In the genomic region with DNA sequence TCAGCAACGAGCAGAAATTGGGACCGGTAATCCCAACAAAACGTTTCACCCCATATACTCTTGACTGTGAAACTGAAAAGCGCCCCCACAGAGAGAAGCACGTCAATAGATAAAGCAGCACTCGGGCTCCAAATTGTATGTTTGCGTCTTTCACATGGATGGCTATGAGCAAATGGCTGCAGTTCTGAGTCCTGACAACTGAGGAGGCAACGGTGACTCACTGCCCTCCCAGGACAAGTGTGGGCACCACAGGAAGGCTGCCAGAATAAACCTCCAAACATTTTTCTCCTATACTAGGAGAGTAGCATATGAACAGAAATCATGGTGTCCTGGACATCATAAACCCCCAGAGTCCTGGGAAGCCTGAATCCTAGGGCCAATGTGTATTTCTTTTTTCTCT, we compare ENCODE assay signal across 9 cellular contexts. TPM values are rescaled to one million over a fixed set of nuclear protein-coding genes. Genes with fewer than 3 reads are reported as not detected.
DNase-seq lines count a peak whose midpoint lies in the region; ATAC-seq and TF ChIP-seq lines count a peak whose summit lies in the region.
"Had no signal": no experiment of that assay in that cellular context is flagged by ENCODE, and none has a peak within 500 bp of the region (broad histone marks: within the 10 kb centered on the region; RNA-seq: fewer than 3 reads in every experiment).

No MANE protein-coding gene starts in this region.

- peak overlapping the region; percentile 78 to 98 (median 92) for H3K27ac Mint-ChIP-seq in CD4-positive, alpha-beta memory T cell
- peak overlapping the region; percentile 99 for H3K27ac Mint-ChIP-seq in activated naive CD8-positive, alpha-beta T cell treated with anti-CD3 and anti-CD28 coated beads, Interleukin-2, amount 50 U/mL, for 24 hours

- H2AFZ ChIP-seq in Karpas-422 (ENCODE audit: low read length) = no peak overlapping the region

- H3K27me3 Mint-ChIP-seq in CD4-positive, alpha-beta memory T cell = no peaks in the 10 kb centered on the region
- H3K27me3 Mint-ChIP-seq in activated naive CD8-positive, alpha-beta T cell treated with anti-CD3 and anti-CD28 coated beads, Interleukin-2, amount 50 U/mL, for 24 hours = peaks cover 2% of the 10 kb centered on the region

- H3K9me3 Mint-ChIP-seq in CD4-positive, alpha-beta memory T cell = peaks cover 0 to 2% (median 0%) of the 10 kb centered on the region in 8 donors
- H3K9me3 Mint-ChIP-seq in activated naive CD8-positive, alpha-beta T cell treated with anti-CD3 and anti-CD28 coated beads, Interleukin-2, amount 50 U/mL, for 24 hours = no peaks in the 10 kb centered on the region

- peak; percentile 41 for ATAC-seq in activated naive CD8-positive, alpha-beta T cell treated with anti-CD3 and anti-CD28 coated beads, Interleukin-2, amount 50 U/mL, for 24 hours
- ATAC-seq in mucosa of descending colon = no peak
- ATAC-seq: sciatic nerve had no signal

- DNase-seq in CD4-positive, alpha-beta memory T cell = peak in 1 of 5 donors; percentile 70
- DNase-seq in MV-4-11 (lab: John Stamatoyannopoulos, UW) = peak; percentile 28
- no peak for DNase-seq in activated naive CD8-positive, alpha-beta T cell treated with anti-CD3 and anti-CD28 coated beads, Interleukin-2, amount 50 U/mL, for 24 hours
- DNase-seq in lung microvascular endothelial cell (ENCODE audit: low read depth in 2 of 2) = peak; percentile 19 to 38
- DNase-seq in COLO668 (lab: John Stamatoyannopoulos, UW; ENCODE audit: unreplicated experiment) = no peak
- DNase-seq in mucosa of descending colon = no peak
- DNase-seq in Karpas-422 = no peak
- no peak for DNase-seq in NCI-H1930 (lab: John Stamatoyannopoulos, UW)

- POLR2A ChIA-PET in CD4-positive, alpha-beta memory T cell (lab: Charles Lee; ENCODE audit: partially characterized antibody) = interaction anchor here (1.4 to 26.8 kb wide), 7 partner anchors 12 to 62 kb away, joined by 3 to 609 read pairs (median 9); no protein-coding TSS in a partner anchor

- H4K20me1 ChIP-seq in Karpas-422 (ENCODE audit: insufficient read depth, low read depth, low read length) = peaks cover 29% of the 10 kb centered on the region; the same call in 1 of the 2 replicates

- intact Hi-C loops in CD4-positive, alpha-beta memory T cell (cut with micrococcal nuclease) = loop anchor here (5.0 to 10.0 kb wide), 2 partner anchors 39 to 147 kb away; a partner anchor contains a TSS
- intact Hi-C loops in mucosa of descending colon (cut with DNase I, micrococcal nuclease) = no loop called here

- H3K79me2 ChIP-seq in Karpas-422 (ENCODE audit: low read length) = no peaks in the 10 kb centered on the region

- peaks cover 1% of the 10 kb centered on the region for H3K36me3 ChIP-seq in CD4-positive, alpha-beta memory T cell (ENCODE audit: insufficient read depth, low read length)
- H3K36me3 ChIP-seq in mucosa of descending colon (ENCODE audit: low read depth) = no peaks in the 10 kb centered on the region
- H3K36me3 ChIP-seq in Karpas-422 (ENCODE audit: insufficient read depth, low read length) = no peaks in the 10 kb centered on the region

- no peak for TF ChIP-seq CTCF in mucosa of descending colon (IDR thresholded peaks at IDR 0.05)

- no peaks in the 10 kb centered on the region for H3K9me2 ChIP-seq in Karpas-422 (replicated peaks; ENCODE audit: insufficient read depth, low read length)

- H3K4me3 ChIP-seq in CD4-positive, alpha-beta memory T cell (ENCODE audit: low read length in 2 of 2) = no peak overlapping the region
- H3K4me3 ChIP-seq in mucosa of descending colon = no peak overlapping the region
- no peak overlapping the region for H3K4me3 ChIP-seq in Karpas-422 (ENCODE audit: low read length)

- peaks cover 22 to 65% of the 10 kb centered on the region in 2 donors for H3K36me3 Mint-ChIP-seq in CD4-positive, alpha-beta memory T cell
- H3K36me3 Mint-ChIP-seq in activated naive CD8-positive, alpha-beta T cell treated with anti-CD3 and anti-CD28 coated beads, Interleukin-2, amount 50 U/mL, for 24 hours (ENCODE audit: low read depth) = peaks cover 67% of the 10 kb centered on the region

- no peak overlapping the region for H3K9ac ChIP-seq in Karpas-422 (ENCODE audit: low read length)

- H3K27me3 ChIP-seq in CD4-positive, alpha-beta memory T cell (ENCODE audit: insufficient read depth, low read length) = no peaks in the 10 kb centered on the region
- no peaks in the 10 kb centered on the region for H3K27me3 ChIP-seq in Karpas-422 (ENCODE audit: low read length)

- H3K27ac ChIP-seq in CD4-positive, alpha-beta memory T cell (ENCODE audit: low read depth, low read length) = peak overlapping the region; percentile 45
- no peak overlapping the region for H3K27ac ChIP-seq in Karpas-422 (ENCODE audit: low read length)

- peak overlapping the region in 7 of 8 donors; percentile 36 to 80 (median 65) for H3K4me3 Mint-ChIP-seq in CD4-positive, alpha-beta memory T cell
- H3K4me3 Mint-ChIP-seq in activated naive CD8-positive, alpha-beta T cell treated with anti-CD3 and anti-CD28 coated beads, Interleukin-2, amount 50 U/mL, for 24 hours = peak overlapping the region; percentile 58

- no peak overlapping the region for H3K4me2 ChIP-seq in Karpas-422 (ENCODE audit: low read depth, low read length, poor library complexity, severe bottlenecking)

- peaks cover 100% of the 10 kb centered on the region for H3K4me1 ChIP-seq in CD4-positive, alpha-beta memory T cell (ENCODE audit: insufficient read depth, low read length)
- H3K4me1 ChIP-seq in mucosa of descending colon (ENCODE audit: low read depth) (peaks cover 2% of the 10 kb centered on the region), Karpas-422 (ENCODE audit: low read length) (no peaks in the 10 kb centered on the region)

- no peaks in the 10 kb centered on the region for H3K9me3 ChIP-seq in CD4-positive, alpha-beta memory T cell (ENCODE audit: control insufficient read depth in 1 of 2, low read length in 2 of 2)
- H3K9me3 ChIP-seq in mucosa of descending colon (no peaks in the 10 kb centered on the region), Karpas-422 (ENCODE audit: low read length) (no peaks in the 10 kb centered on the region)

- CTCF ChIA-PET in CD4-positive, alpha-beta memory T cell (lab: Charles Lee; ENCODE audit: partially characterized antibody) = interaction anchor here (0.8 to 2.6 kb wide), 4 partner anchors 9 to 88 kb away, joined by 3 to 16 read pairs (median 10); no protein-coding TSS in a partner anchor

- peaks cover 81 to 100% (median 95%) of the 10 kb centered on the region in 4 donors for H3K4me1 Mint-ChIP-seq in CD4-positive, alpha-beta memory T cell
- H3K4me1 Mint-ChIP-seq in activated naive CD8-positive, alpha-beta T cell treated with anti-CD3 and anti-CD28 coated beads, Interleukin-2, amount 50 U/mL, for 24 hours = peaks cover 99% of the 10 kb centered on the region

RNA-seq across cellular contexts. Expression of a gene that starts 36.6 kb away (rescaled TPM):
- 100 to 1,000 TPM; 393 to 410 TPM for total RNA-seq in CD4-positive, alpha-beta memory T cell
- 100 to 1,000 TPM in 1 of 2 donors, 10 to 100 TPM in 1; 49.5 to 166 TPM for polyA plus RNA-seq in CD4-positive, alpha-beta memory T cell
- total RNA-seq in lung microvascular endothelial cell (2.0 and 3.4 TPM in 2 replicates), mucosa of descending colon (10 to 100 TPM; 20.9 to 26.9 (median 23.1) TPM)
- total RNA-seq in Karpas-422 (2014; rRNA removed; shearing (Covaris generic); ENCODE audit: low replicate concordance) = 2.3 and 5.3 TPM in 2 replicates

Comparison
In these comparisons a context has a peak if more than half of its experiments do, and no peak if none do; other contexts are left out.
1. DNase-seq: peak in MV-4-11 (single experiment) and lung microvascular endothelial cell (2 of 2); none in activated naive CD8-positive, alpha-beta T cell treated with anti-CD3 and anti-CD28 coated beads, Interleukin-2, amount 50 U/mL, for 24 hours (single experiment), COLO668 (single experiment), mucosa of descending colon (0 of 3), Karpas-422 (single experiment) and NCI-H1930 (0 of 2).
2. RNA of a gene that starts 36.6 kb away (total RNA-seq): 393 to 410 TPM in CD4-positive, alpha-beta memory T cell; 20.9 to 26.9 TPM in mucosa of descending colon, 2.0 to 3.4 TPM in lung microvascular endothelial cell and 2.3 to 5.3 TPM in Karpas-422; every median in the first group is over 10 times any median in the second.